ENCODE assay signal across 1 cellular context in the genomic region with DNA sequence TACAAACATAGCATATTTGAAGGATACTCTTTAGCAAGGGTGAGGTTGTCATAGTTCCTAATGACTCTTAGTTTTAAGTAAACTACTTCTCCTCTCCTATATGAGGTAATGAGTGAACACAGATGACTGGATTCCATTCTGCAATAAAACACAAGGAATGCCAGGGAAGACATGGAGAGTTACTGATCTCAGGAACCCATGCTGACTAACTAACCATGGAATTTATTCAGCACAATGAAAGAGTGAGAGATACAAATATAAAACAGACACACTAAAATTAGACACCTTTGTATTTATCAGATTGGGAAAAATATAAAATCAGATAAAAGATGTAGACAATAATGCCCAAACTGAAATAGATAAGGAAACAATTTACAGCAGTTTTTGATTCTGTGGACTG.
TF ChIP-seq lines count a peak whose summit lies in the region.

No MANE protein-coding gene starts in this region.

TF ChIP-seq in SK-N-SH treated with all-trans-retinoic acid at 6 μM for 48 hours, 23 proteins besides CTCF, POLR2A, EP300 and RAD21 (continued from another document):
- TF ChIP-seq, protein P1, sequence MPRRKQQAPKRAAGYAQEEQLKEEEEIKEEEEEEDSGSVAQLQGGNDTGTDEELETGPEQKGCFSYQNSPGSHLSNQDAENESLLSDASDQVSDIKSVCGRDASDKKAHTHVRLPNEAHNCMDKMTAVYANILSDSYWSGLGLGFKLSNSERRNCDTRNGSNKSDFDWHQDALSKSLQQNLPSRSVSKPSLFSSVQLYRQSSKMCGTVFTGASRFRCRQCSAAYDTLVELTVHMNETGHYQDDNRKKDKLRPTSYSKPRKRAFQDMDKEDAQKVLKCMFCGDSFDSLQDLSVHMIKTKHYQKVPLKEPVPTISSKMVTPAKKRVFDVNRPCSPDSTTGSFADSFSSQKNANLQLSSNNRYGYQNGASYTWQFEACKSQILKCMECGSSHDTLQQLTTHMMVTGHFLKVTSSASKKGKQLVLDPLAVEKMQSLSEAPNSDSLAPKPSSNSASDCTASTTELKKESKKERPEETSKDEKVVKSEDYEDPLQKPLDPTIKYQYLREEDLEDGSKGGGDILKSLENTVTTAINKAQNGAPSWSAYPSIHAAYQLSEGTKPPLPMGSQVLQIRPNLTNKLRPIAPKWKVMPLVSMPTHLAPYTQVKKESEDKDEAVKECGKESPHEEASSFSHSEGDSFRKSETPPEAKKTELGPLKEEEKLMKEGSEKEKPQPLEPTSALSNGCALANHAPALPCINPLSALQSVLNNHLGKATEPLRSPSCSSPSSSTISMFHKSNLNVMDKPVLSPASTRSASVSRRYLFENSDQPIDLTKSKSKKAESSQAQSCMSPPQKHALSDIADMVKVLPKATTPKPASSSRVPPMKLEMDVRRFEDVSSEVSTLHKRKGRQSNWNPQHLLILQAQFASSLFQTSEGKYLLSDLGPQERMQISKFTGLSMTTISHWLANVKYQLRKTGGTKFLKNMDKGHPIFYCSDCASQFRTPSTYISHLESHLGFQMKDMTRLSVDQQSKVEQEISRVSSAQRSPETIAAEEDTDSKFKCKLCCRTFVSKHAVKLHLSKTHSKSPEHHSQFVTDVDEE (CRISPR knock-in tag; IDR thresholded peaks at IDR 0.05): no peak
- TF ChIP-seq GLIS3 (CRISPR knock-in tag; IDR thresholded peaks at IDR 0.05) (no peak), ZC3H10 (CRISPR knock-in tag; IDR thresholded peaks at IDR 0.05) (no peak), ZFP3 (CRISPR knock-in tag; IDR thresholded peaks at IDR 0.05) (no peak), ZFP30 (CRISPR knock-in tag; IDR thresholded peaks at IDR 0.05) (no peak), OSR1 (CRISPR knock-in tag; IDR thresholded peaks at IDR 0.05) (no peak), CREB5 (CRISPR knock-in tag; IDR thresholded peaks at IDR 0.05; ENCODE audit: low read depth) (no peak; the same call in 1 of the 2 replicates), ESRRG (CRISPR knock-in tag; IDR thresholded peaks at IDR 0.05) (no peak), TCF4 (CRISPR knock-in tag; IDR thresholded peaks at IDR 0.05; ENCODE audit: borderline replicate concordance) (0 out of 2 replicates have a peak, but pooled peaks have one; percentile 19), ARNTL (CRISPR knock-in tag; IDR thresholded peaks at IDR 0.05; ENCODE audit: borderline replicate concordance, low read depth) (no peak)
